In the genomic region with DNA sequence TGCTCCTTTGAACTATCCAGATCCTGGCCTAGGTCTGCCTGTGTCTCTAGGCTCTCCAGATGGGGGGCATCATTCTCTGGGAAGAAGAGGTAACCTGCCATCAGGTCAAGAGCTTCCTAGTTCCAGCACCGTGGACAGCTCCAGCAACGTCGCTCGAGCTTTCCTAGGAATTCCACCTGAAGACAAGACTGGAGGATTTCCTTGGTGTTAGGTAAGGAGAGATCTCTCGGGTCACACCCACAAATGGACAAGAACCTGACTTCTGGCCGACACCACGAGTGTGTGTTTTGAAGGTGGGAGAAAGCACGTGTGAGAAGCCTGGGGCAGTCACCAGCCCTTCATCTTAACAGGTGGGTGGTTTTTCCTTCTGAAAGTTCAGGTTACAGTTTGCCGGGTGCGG, we compare ENCODE assay signal across 14 cellular contexts. TPM values are rescaled to one million over a fixed set of nuclear protein-coding genes. Genes with fewer than 3 reads are reported as not detected.
DNase-seq lines count a peak whose midpoint lies in the region; TF ChIP-seq lines count a peak whose summit lies in the region.
"Had no signal": no experiment of that assay in that cellular context is flagged by ENCODE, and none has a peak within 500 bp of the region (broad histone marks: within the 10 kb centered on the region; RNA-seq: fewer than 3 reads in every experiment).

No MANE protein-coding gene starts in this region.

- H3K9me3 ChIP-seq in liver (ENCODE audit: control insufficient read depth in 4 of 4, low read length in 3 of 4): no peaks in the 10 kb centered on the region
- H3K9me3 ChIP-seq: Peyer's patch had no signal

- no peak for TF ChIP-seq CTCF in liver (IDR thresholded peaks at IDR 0.05; ENCODE audit: low read depth, low read length, missing input control)

- no peak overlapping the region for H3K9ac ChIP-seq in liver (ENCODE audit: low read depth in 1 of 2, low read length in 2 of 2)

- 29% methylated on average over 10 of the region's 10 CpGs for WGBS in liver

- no peaks in the 10 kb centered on the region for H3K27me3 ChIP-seq in liver (ENCODE audit: control insufficient read depth in 4 of 4, insufficient read depth in 4 of 4, low read length in 3 of 4)
- H3K27me3 ChIP-seq: Peyer's patch had no signal

- no peak for TF ChIP-seq RAD21 in liver (IDR thresholded peaks at IDR 0.05)

- no peaks in the 10 kb centered on the region for H3K4me1 ChIP-seq in liver (ENCODE audit: control insufficient read depth in 4 of 4, insufficient read depth in 4 of 4, low read length in 3 of 4)
- H3K4me1 ChIP-seq: Peyer's patch had no signal

- H3K27ac ChIP-seq in liver (ENCODE audit: low read depth in 1 of 2, low read length in 2 of 2): no peak overlapping the region
- H3K27ac ChIP-seq: Peyer's patch had no signal

- DNase-seq in Daoy (ENCODE audit: low read depth) (peak; percentile 47), LoVo (ENCODE audit: low spot score) (peak; percentile 25), dermis blood vessel endothelial cell (peak; percentile 60), activated gamma-delta T cell (lab: John Stamatoyannopoulos, UW) (no peak), NCI-H1092 treated with DMSO at 0.1 percent for 48 hours (lab: John Stamatoyannopoulos, UW) (no peak), CD1c-positive myeloid dendritic cell (ENCODE audit: extremely low spot score) (no peak)
- no peak for DNase-seq in stimulated activated CD4-positive, alpha-beta T cell treated with anti-CD3 and anti-CD28 coated beads, Interleukin-4, amount 100 ng/mL, for 24 hours
- DNase-seq: activated B cell treated with CpG ODN at 0.5 μM for 24 hours; NCI-H187 treated with DMSO at 0.1 percent for 48 hours; Peyer's patch; stimulated activated CD4-positive, alpha-beta T cell treated with anti-CD3 and anti-CD28 coated beads, Interleukin-2, amount 100 ng/mL, for 24 hours had no signal

- H3K4me3 ChIP-seq in liver (ENCODE audit: low read depth in 1 of 3, low read length in 3 of 3): no peak overlapping the region
- H3K4me3 ChIP-seq: Peyer's patch had no signal

- H3K36me3 ChIP-seq in liver (ENCODE audit: control insufficient read depth in 4 of 4, insufficient read depth in 3 of 4, low read depth in 1 of 4, low read length in 3 of 4): no peaks in the 10 kb centered on the region
- H3K36me3 ChIP-seq: Peyer's patch had no signal

TF ChIP-seq in liver, 16 proteins besides CTCF, POLR2A, EP300 and RAD21:
- TF ChIP-seq, protein P1, sequence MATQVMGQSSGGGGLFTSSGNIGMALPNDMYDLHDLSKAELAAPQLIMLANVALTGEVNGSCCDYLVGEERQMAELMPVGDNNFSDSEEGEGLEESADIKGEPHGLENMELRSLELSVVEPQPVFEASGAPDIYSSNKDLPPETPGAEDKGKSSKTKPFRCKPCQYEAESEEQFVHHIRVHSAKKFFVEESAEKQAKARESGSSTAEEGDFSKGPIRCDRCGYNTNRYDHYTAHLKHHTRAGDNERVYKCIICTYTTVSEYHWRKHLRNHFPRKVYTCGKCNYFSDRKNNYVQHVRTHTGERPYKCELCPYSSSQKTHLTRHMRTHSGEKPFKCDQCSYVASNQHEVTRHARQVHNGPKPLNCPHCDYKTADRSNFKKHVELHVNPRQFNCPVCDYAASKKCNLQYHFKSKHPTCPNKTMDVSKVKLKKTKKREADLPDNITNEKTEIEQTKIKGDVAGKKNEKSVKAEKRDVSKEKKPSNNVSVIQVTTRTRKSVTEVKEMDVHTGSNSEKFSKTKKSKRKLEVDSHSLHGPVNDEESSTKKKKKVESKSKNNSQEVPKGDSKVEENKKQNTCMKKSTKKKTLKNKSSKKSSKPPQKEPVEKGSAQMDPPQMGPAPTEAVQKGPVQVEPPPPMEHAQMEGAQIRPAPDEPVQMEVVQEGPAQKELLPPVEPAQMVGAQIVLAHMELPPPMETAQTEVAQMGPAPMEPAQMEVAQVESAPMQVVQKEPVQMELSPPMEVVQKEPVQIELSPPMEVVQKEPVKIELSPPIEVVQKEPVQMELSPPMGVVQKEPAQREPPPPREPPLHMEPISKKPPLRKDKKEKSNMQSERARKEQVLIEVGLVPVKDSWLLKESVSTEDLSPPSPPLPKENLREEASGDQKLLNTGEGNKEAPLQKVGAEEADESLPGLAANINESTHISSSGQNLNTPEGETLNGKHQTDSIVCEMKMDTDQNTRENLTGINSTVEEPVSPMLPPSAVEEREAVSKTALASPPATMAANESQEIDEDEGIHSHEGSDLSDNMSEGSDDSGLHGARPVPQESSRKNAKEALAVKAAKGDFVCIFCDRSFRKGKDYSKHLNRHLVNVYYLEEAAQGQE (IDR thresholded peaks at IDR 0.05): peak; percentile 98
- TF ChIP-seq, protein P2, sequence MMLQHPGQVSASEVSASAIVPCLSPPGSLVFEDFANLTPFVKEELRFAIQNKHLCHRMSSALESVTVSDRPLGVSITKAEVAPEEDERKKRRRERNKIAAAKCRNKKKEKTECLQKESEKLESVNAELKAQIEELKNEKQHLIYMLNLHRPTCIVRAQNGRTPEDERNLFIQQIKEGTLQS (IDR thresholded peaks at IDR 0.05): no peak

RNA-seq across cellular contexts. Expression of a gene that starts 1.2 kb away (rescaled TPM):
- not detected in 2 replicates for total RNA-seq in Daoy (2014; rRNA removed; shearing (Covaris generic))
- total RNA-seq in dermis blood vessel endothelial cell (not detected in 2 replicates), liver (1 to 10 TPM in 1 of 2 donors, not detected in 1; 4.9 TPM)
- under 1 TPM in 1 of 2 donors, not detected in 1; 0.22 TPM for polyA plus RNA-seq in liver
- total RNA-seq: activated B cell treated with CpG ODN at 0.5 μM for 24 hours; activated T-helper 2 cell treated with anti-CD3 and anti-CD28 coated beads, Interferon-gamma antibody, Interleukin-2, Interleukin-4, amounts not matched to agents 10 μg/mL and 5 μg/mL and 100 μg/mL, durations not matched to agents 14 hours and 24 hours and 36 hours; omental fat pad; Peyer's patch had no signal

RNA-seq across cellular contexts. Expression of a gene that starts 10.7 kb away (rescaled TPM):
- not detected in 2 replicates for total RNA-seq in Daoy (2014; rRNA removed; shearing (Covaris generic))
- 0.19 TPM in 1 of 2 replicates, not detected in the other for total RNA-seq in dermis blood vessel endothelial cell
- total RNA-seq in liver: 10 to 100 TPM in 1 of 2 donors, not detected in 1; 24.2 TPM
- 1 to 10 TPM in 1 of 2 donors, under 1 TPM in 1; 0.74 to 1.2 TPM for polyA plus RNA-seq in liver
- total RNA-seq: activated T-helper 2 cell treated with anti-CD3 and anti-CD28 coated beads, Interferon-gamma antibody, Interleukin-2, Interleukin-4, amounts not matched to agents 10 μg/mL and 5 μg/mL and 100 μg/mL, durations not matched to agents 14 hours and 24 hours and 36 hours; Peyer's patch had no signal

RNA-seq across cellular contexts. Expression of a gene that starts 41.6 kb away (rescaled TPM):
- total RNA-seq in Daoy (2014; rRNA removed; shearing (Covaris generic)): not detected in 2 replicates
- total RNA-seq in dermis blood vessel endothelial cell (not detected in 2 replicates), liver (under 1 TPM; 0.28 to 0.33 TPM)
- under 1 TPM; 0.18 TPM for polyA plus RNA-seq in liver
- total RNA-seq: activated B cell treated with CpG ODN at 0.5 μM for 24 hours; activated T-helper 2 cell treated with anti-CD3 and anti-CD28 coated beads, Interferon-gamma antibody, Interleukin-2, Interleukin-4, amounts not matched to agents 10 μg/mL and 5 μg/mL and 100 μg/mL, durations not matched to agents 14 hours and 24 hours and 36 hours; omental fat pad had no signal

RNA-seq across cellular contexts. Expression of a gene that starts 44.0 kb away (rescaled TPM):
- 202 and 241 TPM in 2 replicates for total RNA-seq in Daoy (2014; rRNA removed; shearing (Covaris generic))
- total RNA-seq in dermis blood vessel endothelial cell (58.9 and 160 TPM in 2 replicates), liver (10 to 100 TPM; 28.5 to 45.3 TPM)
- polyA plus RNA-seq in liver: 10 to 100 TPM; 13.9 to 28.2 TPM

RNA-seq across cellular contexts. Expression of a gene that starts 47.2 kb away (rescaled TPM):
- total RNA-seq in Daoy (2014; rRNA removed; shearing (Covaris generic)): 122 and 135 TPM in 2 replicates
- 57.7 and 101 TPM in 2 replicates for total RNA-seq in dermis blood vessel endothelial cell
- 100 to 1,000 TPM in 1 of 2 donors, 10 to 100 TPM in 1; 47.2 to 106 TPM for total RNA-seq in liver
- 100 to 1,000 TPM in 1 of 2 donors, 10 to 100 TPM in 1; 80.2 to 152 TPM for polyA plus RNA-seq in liver

Comparison
In these comparisons a context has a peak if more than half of its experiments do, and no peak if none do; other contexts are left out.
1. DNase-seq: peak in Daoy (single experiment), LoVo (single experiment) and dermis blood vessel endothelial cell (single experiment); none in activated gamma-delta T cell (single experiment), stimulated activated CD4-positive, alpha-beta T cell treated with anti-CD3 and anti-CD28 coated beads, Interleukin-4, amount 100 ng/mL, for 24 hours (single experiment), NCI-H1092 treated with DMSO at 0.1 percent for 48 hours (single experiment) and CD1c-positive myeloid dendritic cell (single experiment).